25 cellular contexts compared by ENCODE assay signal in genomic region chr13:101572456-101572855, GRCh38.
DNase-seq lines count a peak whose midpoint lies in the region; ATAC-seq and TF ChIP-seq lines count a peak whose summit lies in the region.
"Had no signal": no experiment of that assay in that cellular context is flagged by ENCODE, and none has a peak within 500 bp of the region (broad histone marks: within the 10 kb centered on the region; RNA-seq: fewer than 3 reads in every experiment).

No MANE protein-coding gene starts in this region.

- no peaks in the 10 kb centered on the region for H4K20me1 ChIP-seq in hepatocyte (ENCODE audit: insufficient read depth, poor library complexity, severe bottlenecking)

- H2AFZ ChIP-seq in hepatocyte = no peak overlapping the region

- H3K79me2 ChIP-seq in hepatocyte = no peaks in the 10 kb centered on the region

- H3K4me1 ChIP-seq in esophagus muscularis mucosa (no peaks in the 10 kb centered on the region), hepatocyte (ENCODE audit: insufficient read depth) (no peaks in the 10 kb centered on the region)
- H3K4me1 ChIP-seq: pancreas, suprapubic skin had no signal

- no peak for TF ChIP-seq CTCF in AG10803 (conservative IDR thresholded peaks at IDR 0.05; ENCODE audit: low read length)
- no peak for TF ChIP-seq CTCF in HFFc6 (IDR thresholded peaks at IDR 0.05)
- TF ChIP-seq CTCF in chondrocyte (IDR thresholded peaks at IDR 0.05) = no peak
- no peak for TF ChIP-seq CTCF in esophagus muscularis mucosa (IDR thresholded peaks at IDR 0.05)
- no peak for TF ChIP-seq CTCF in hepatocyte (IDR thresholded peaks at IDR 0.05; ENCODE audit: poor library complexity)

- 69% methylated on average over 4 of the region's 5 CpGs for whole genome bisulfite sequencing in esophagus muscularis mucosa
- WGBS in hepatocyte (ENCODE audit: low lambda C conversion rate, missing lambda C conversion rate) = 70% methylated on average over 5 of the region's 5 CpGs

- no peaks in the 10 kb centered on the region for H3K27me3 Mint-ChIP-seq in HFFc6 (ENCODE audit: insufficient read depth)
- H3K27me3 Mint-ChIP-seq in chondrocyte (ENCODE audit: low read depth) = no peaks in the 10 kb centered on the region
- no peaks in the 10 kb centered on the region for H3K27me3 Mint-ChIP-seq in activated CD8-positive, alpha-beta memory T cell treated with anti-CD3 and anti-CD28 coated beads, Interleukin-2, amount 10 ng/mL, durations not matched to agents 7 days and 5 days
- H3K27me3 Mint-ChIP-seq: activated B cell treated with CpG ODN at 0.5 μM for 24 hours, T-cell had no signal

- no peak overlapping the region for H3K27ac ChIP-seq in esophagus muscularis mucosa (replicated peaks in 1 of 4)
- no peak overlapping the region for H3K27ac ChIP-seq in hepatocyte
- H3K27ac ChIP-seq: pancreas, suprapubic skin had no signal

- H3K4me1 Mint-ChIP-seq in HFFc6 (ENCODE audit: low read depth) = peaks cover 69% of the 10 kb centered on the region
- H3K4me1 Mint-ChIP-seq in chondrocyte (ENCODE audit: low read depth) = peaks cover 85% of the 10 kb centered on the region
- no peaks in the 10 kb centered on the region for H3K4me1 Mint-ChIP-seq in activated CD8-positive, alpha-beta memory T cell treated with anti-CD3 and anti-CD28 coated beads, Interleukin-2, amount 10 ng/mL, durations not matched to agents 7 days and 5 days
- H3K4me1 Mint-ChIP-seq: activated B cell treated with CpG ODN at 0.5 μM for 24 hours, T-cell had no signal

- H3K36me3 Mint-ChIP-seq in HFFc6 (ENCODE audit: low read depth) = peaks cover 20% of the 10 kb centered on the region
- H3K36me3 Mint-ChIP-seq in chondrocyte (ENCODE audit: low read depth) = peaks cover 21% of the 10 kb centered on the region
- H3K36me3 Mint-ChIP-seq in activated CD8-positive, alpha-beta memory T cell treated with anti-CD3 and anti-CD28 coated beads, Interleukin-2, amount 10 ng/mL, durations not matched to agents 7 days and 5 days = no peaks in the 10 kb centered on the region
- H3K36me3 Mint-ChIP-seq: T-cell had no signal

- H3K27me3 ChIP-seq in esophagus muscularis mucosa (no peaks in the 10 kb centered on the region), hepatocyte (no peaks in the 10 kb centered on the region)
- H3K27me3 ChIP-seq: pancreas, suprapubic skin had no signal

- H3K4me3 Mint-ChIP-seq in HFFc6 (peak overlapping the region; percentile 36), chondrocyte (ENCODE audit: unreplicated experiment) (no peak overlapping the region)
- no peak overlapping the region for H3K4me3 Mint-ChIP-seq in activated CD8-positive, alpha-beta memory T cell treated with anti-CD3 and anti-CD28 coated beads, Interleukin-2, amount 10 ng/mL, durations not matched to agents 7 days and 5 days
- H3K4me3 Mint-ChIP-seq: activated B cell treated with CpG ODN at 0.5 μM for 24 hours; activated T-cell treated with anti-CD3 and anti-CD28 coated beads, Interleukin-2, amount 50 U/mL, for 72 hours; nephron; T-cell had no signal

- H3K27ac Mint-ChIP-seq in HFFc6 (peak overlapping the region; percentile 63), chondrocyte (ENCODE audit: unreplicated experiment) (peak overlapping the region; percentile 57)
- H3K27ac Mint-ChIP-seq in activated CD8-positive, alpha-beta memory T cell treated with anti-CD3 and anti-CD28 coated beads, Interleukin-2, amount 10 ng/mL, durations not matched to agents 7 days and 5 days = no peak overlapping the region
- H3K27ac Mint-ChIP-seq: activated B cell treated with CpG ODN at 0.5 μM for 24 hours; activated T-cell treated with anti-CD3 and anti-CD28 coated beads, Interleukin-2, amount 50 U/mL, for 72 hours; nephron; T-cell had no signal

- CTCF ChIA-PET in activated CD8-positive, alpha-beta memory T cell treated with anti-CD3 and anti-CD28 coated beads, Interleukin-2, amount 10 ng/mL, durations not matched to agents 7 days and 5 days (lab: Charles Lee) = no interaction called here

- H3K9me3 ChIP-seq in esophagus muscularis mucosa = no peaks in the 10 kb centered on the region
- H3K9me3 ChIP-seq in hepatocyte (ENCODE audit: low read depth) = no peaks in the 10 kb centered on the region
- H3K9me3 ChIP-seq: pancreas, suprapubic skin had no signal

- DNase-seq in AG10803 (ENCODE audit: low read depth) (peak; percentile 5), HFFc6 (peak; percentile 20), chondrocyte (ENCODE audit: low spot score) (no peak), lung microvascular endothelial cell (ENCODE audit: low read depth in 2 of 2) (peak; percentile 5 to 75), esophagus muscularis mucosa (ENCODE audit: extremely low spot score) (no peak), hepatocyte (ENCODE audit: low spot score) (no peak)
- DNase-seq in activated CD8-positive, alpha-beta memory T cell treated with anti-CD3 and anti-CD28 coated beads, Interleukin-2, amount 10 ng/mL, durations not matched to agents 7 days and 5 days = no peak
- no peak for DNase-seq in activated CD4-positive, alpha-beta T cell treated with anti-CD3 and anti-CD28 coated beads for 1 hour
- DNase-seq: activated B cell treated with CpG ODN at 0.5 μM for 24 hours; activated T-cell treated with anti-CD3 and anti-CD28 coated beads, Interleukin-2, amount 50 U/mL, for 72 hours; caudate nucleus; DND-41; H7; hypothalamus; Kasumi-1; left colon; mammary epithelial cell; NCI-H1417 treated with DMSO at 0.1 percent for 48 hours; NCI-H2029 treated with DMSO at 0.1 percent for 48 hours; NCI-H526 treated with DMSO at 0.1 percent for 48 hours; pancreas; stimulated activated naive CD4-positive, alpha-beta T cell; T-cell had no signal

- no peaks in the 10 kb centered on the region for H3K36me3 ChIP-seq in esophagus muscularis mucosa
- no peaks in the 10 kb centered on the region for H3K36me3 ChIP-seq in hepatocyte (replicated peaks; ENCODE audit: insufficient read depth, low read depth)
- H3K36me3 ChIP-seq: pancreas, suprapubic skin had no signal

- no peaks in the 10 kb centered on the region for H3K9me3 Mint-ChIP-seq in HFFc6
- H3K9me3 Mint-ChIP-seq in chondrocyte (ENCODE audit: low read depth) = no peaks in the 10 kb centered on the region
- no peaks in the 10 kb centered on the region for H3K9me3 Mint-ChIP-seq in activated CD8-positive, alpha-beta memory T cell treated with anti-CD3 and anti-CD28 coated beads, Interleukin-2, amount 10 ng/mL, durations not matched to agents 7 days and 5 days (ENCODE audit: low read depth)
- H3K9me3 Mint-ChIP-seq: activated B cell treated with CpG ODN at 0.5 μM for 24 hours; activated T-cell treated with anti-CD3 and anti-CD28 coated beads, Interleukin-2, amount 50 U/mL, for 72 hours; nephron; T-cell had no signal

- H3K4me3 ChIP-seq in AG10803 (ENCODE audit: low read length) (no peak overlapping the region), esophagus muscularis mucosa (no peak overlapping the region), hepatocyte (no peak overlapping the region)
- H3K4me3 ChIP-seq: pancreas, suprapubic skin had no signal

- no peak for TF ChIP-seq POLR2A in esophagus muscularis mucosa (IDR thresholded peaks at IDR 0.05; ENCODE audit: low read depth)

- intact Hi-C loops in esophagus muscularis mucosa (cut with DNase I) = no loop called here

- H3K9me2 ChIP-seq in hepatocyte (replicated peaks; ENCODE audit: insufficient read depth) = no peaks in the 10 kb centered on the region

- no peak overlapping the region for H3K4me2 ChIP-seq in hepatocyte

- ATAC-seq in activated CD8-positive, alpha-beta memory T cell treated with anti-CD3 and anti-CD28 coated beads, Interleukin-2, amount 10 ng/mL, durations not matched to agents 7 days and 5 days = no peak
- ATAC-seq: activated T-cell treated with anti-CD3 and anti-CD28 coated beads, Interleukin-2, amount 50 U/mL, for 72 hours; left colon; pancreas; T-cell had no signal

- TF ChIP-seq EP300 in esophagus muscularis mucosa (IDR thresholded peaks at IDR 0.05) = no peak

Comparison
In these comparisons a context has a peak if more than half of its experiments do, and no peak if none do; other contexts are left out.
1. DNase-seq: peak in AG10803 (single experiment), HFFc6 (single experiment) and lung microvascular endothelial cell (2 of 2); none in chondrocyte (single experiment), activated CD8-positive, alpha-beta memory T cell treated with anti-CD3 and anti-CD28 coated beads, Interleukin-2, amount 10 ng/mL, durations not matched to agents 7 days and 5 days (single experiment), esophagus muscularis mucosa (single experiment), activated CD4-positive, alpha-beta T cell treated with anti-CD3 and anti-CD28 coated beads for 1 hour (single experiment) and hepatocyte (single experiment).